In the genomic region with DNA sequence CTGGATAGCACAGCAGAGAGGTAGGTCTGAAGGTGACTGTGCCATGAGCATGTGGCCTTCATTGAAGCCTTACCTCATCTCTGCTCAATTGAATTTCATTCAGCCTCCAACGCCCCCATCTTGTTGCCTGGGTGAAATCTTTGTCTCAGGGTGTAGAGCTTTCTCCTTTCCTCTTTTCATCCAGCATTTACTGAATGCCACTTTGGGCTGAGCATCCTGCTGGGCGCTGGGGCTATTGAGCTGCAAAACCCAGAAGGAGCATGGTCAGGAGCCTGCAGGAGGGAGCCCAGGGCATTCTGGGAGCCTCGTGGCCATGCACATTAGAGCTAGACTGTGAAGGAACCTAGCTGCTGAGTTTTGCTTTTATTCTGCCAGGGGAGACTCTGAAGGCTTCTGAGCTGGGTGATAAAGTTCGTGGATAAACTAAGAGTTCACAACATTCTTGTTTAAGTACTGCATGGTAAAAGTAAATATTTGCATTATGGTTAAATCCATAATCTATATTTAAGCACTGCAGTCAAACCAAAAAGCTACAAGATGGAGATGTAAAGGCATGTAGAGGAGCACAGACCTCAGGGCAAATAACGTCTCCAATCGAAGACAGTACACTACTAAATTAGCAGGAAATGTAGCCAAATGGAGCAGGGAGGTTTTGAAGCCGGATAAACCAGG, we compare ENCODE assay signal across 17 cellular contexts. TPM values are rescaled to one million over a fixed set of nuclear protein-coding genes. Genes with fewer than 3 reads are reported as not detected.
DNase-seq lines count a peak whose midpoint lies in the region; ATAC-seq and TF ChIP-seq lines count a peak whose summit lies in the region.
"Had no signal": no experiment of that assay in that cellular context is flagged by ENCODE, and none has a peak within 500 bp of the region (broad histone marks: within the 10 kb centered on the region; RNA-seq: fewer than 3 reads in every experiment).

No MANE protein-coding gene starts in this region.

- no peak overlapping the region for H3K4me3 ChIP-seq in A673 (ENCODE audit: low read depth, low read length, poor library complexity, severe bottlenecking)
- no peak overlapping the region for H3K4me3 ChIP-seq in HUES48 (ENCODE audit: low read depth, low read length)
- no peak overlapping the region for H3K4me3 ChIP-seq in MG63
- H3K4me3 ChIP-seq: SJCRH30 had no signal

- no peaks in the 10 kb centered on the region for H3K9me3 ChIP-seq in A673 (ENCODE audit: low read depth, low read length, poor library complexity, severe bottlenecking)
- H3K9me3 ChIP-seq in HUES48 (ENCODE audit: control insufficient read depth, insufficient read depth, low read length): no peaks in the 10 kb centered on the region
- no peaks in the 10 kb centered on the region for H3K9me3 ChIP-seq in MG63
- H3K9me3 ChIP-seq: SJCRH30 had no signal

- H3K4me3 Mint-ChIP-seq in activated T-helper 17 cell treated with anti-CD3 and anti-CD28 coated beads, Interleukin-2, amount 50 U/mL, for 72 hours: no peak overlapping the region
- H3K4me3 Mint-ChIP-seq: activated naive CD8-positive, alpha-beta T cell treated with anti-CD3 and anti-CD28 coated beads, Interleukin-2, amount 10 ng/mL, durations not matched to agents 7 days and 5 days had no signal

- peaks cover 39% of the 10 kb centered on the region for H3K36me3 Mint-ChIP-seq in activated T-helper 17 cell treated with anti-CD3 and anti-CD28 coated beads, Interleukin-2, amount 50 U/mL, for 72 hours (ENCODE audit: low read depth)

- BruUV-seq in A673 (replicated peaks; lab: Mats Ljungman, UMichigan): no TSS peak

- H3K4me1 ChIP-seq in A673 (ENCODE audit: insufficient read depth, low read length, poor library complexity, severe bottlenecking) (no peaks in the 10 kb centered on the region), HUES48 (ENCODE audit: control insufficient read depth, insufficient read depth, low read length) (peaks cover 11% of the 10 kb centered on the region; the same call in 1 of the 2 replicates)
- H3K4me1 ChIP-seq: SJCRH30 had no signal

- H3K9me3 Mint-ChIP-seq in activated T-helper 17 cell treated with anti-CD3 and anti-CD28 coated beads, Interleukin-2, amount 50 U/mL, for 72 hours: no peaks in the 10 kb centered on the region
- H3K9me3 Mint-ChIP-seq: activated naive CD8-positive, alpha-beta T cell treated with anti-CD3 and anti-CD28 coated beads, Interleukin-2, amount 10 ng/mL, durations not matched to agents 7 days and 5 days had no signal

- no peak overlapping the region for H3K27ac ChIP-seq in A673 (ENCODE audit: low read depth, low read length, poor library complexity, severe bottlenecking)
- H3K27ac ChIP-seq in HUES48 (ENCODE audit: low read depth, low read length): peak overlapping the region; percentile 76
- H3K27ac ChIP-seq: SJCRH30 had no signal

- peak; percentile 20 for DNase-seq in A673 (ENCODE audit: low spot score)
- DNase-seq in RPMI8226: peak; percentile 13
- DNase-seq in left colon: no peak
- DNase-seq in MG63: no peak
- DNase-seq in ACHN: no peak
- no peak for DNase-seq in NCI-H226
- DNase-seq: activated CD4-positive, alpha-beta T cell treated with anti-CD3 and anti-CD28 coated beads for 48 hours; activated naive CD8-positive, alpha-beta T cell treated with anti-CD3 and anti-CD28 coated beads, Interleukin-2, amount 10 ng/mL, durations not matched to agents 7 days and 5 days; effector CD4-positive, alpha-beta T cell; NCI-H2107; stimulated activated naive CD4-positive, alpha-beta T cell; T-helper 9 cell had no signal

- CTCF ChIA-PET in A673 (lab: Charles Lee): no interaction called here

- POLR2A ChIA-PET in A673 (lab: Charles Lee; ENCODE audit: low non-redundant PET): interaction anchor here (0.5 kb wide), 1 partner anchor 127 kb away, joined by 3 read pairs; no protein-coding TSS in a partner anchor

- H3K27me3 ChIP-seq in A673 (replicated peaks; ENCODE audit: insufficient read depth, low read depth, low read length, poor library complexity) (no peaks in the 10 kb centered on the region), HUES48 (ENCODE audit: control insufficient read depth, insufficient read depth, low read length) (no peaks in the 10 kb centered on the region), MG63 (no peaks in the 10 kb centered on the region)
- H3K27me3 ChIP-seq: SJCRH30 had no signal

- no peaks in the 10 kb centered on the region for H3K36me3 ChIP-seq in A673 (ENCODE audit: insufficient read depth, low read length, poor library complexity, severe bottlenecking)
- H3K36me3 ChIP-seq in HUES48 (ENCODE audit: control insufficient read depth, insufficient read depth, low read length): no peaks in the 10 kb centered on the region
- H3K36me3 ChIP-seq in MG63: no peaks in the 10 kb centered on the region
- H3K36me3 ChIP-seq: SJCRH30 had no signal

- peaks cover 6% of the 10 kb centered on the region for H3K4me1 Mint-ChIP-seq in activated T-helper 17 cell treated with anti-CD3 and anti-CD28 coated beads, Interleukin-2, amount 50 U/mL, for 72 hours

- peak; percentile 55 for ATAC-seq in left colon
- ATAC-seq in activated T-helper 17 cell treated with anti-CD3 and anti-CD28 coated beads, Interleukin-2, amount 50 U/mL, for 72 hours (replicated peaks): no peak
- ATAC-seq: left lobe of liver had no signal

- no peak for TF ChIP-seq CTCF in A673 (conservative IDR thresholded peaks at IDR 0.05; ENCODE audit: low read depth, low read length)

- intact Hi-C loops in A673 (cut with micrococcal nuclease; ENCODE audit: unreplicated experiment) (no loop called here), left colon (cut with DNase I, micrococcal nuclease) (no loop called here)

- in situ Hi-C loops in ACHN (cut with HindIII; ENCODE audit: low pct_ligation_motif_present, low pct_unique_long_range_greater_than_20kb, low sequenced_read_pairs): no loop called here

- no peaks in the 10 kb centered on the region for H3K27me3 Mint-ChIP-seq in activated T-helper 17 cell treated with anti-CD3 and anti-CD28 coated beads, Interleukin-2, amount 50 U/mL, for 72 hours
- H3K27me3 Mint-ChIP-seq: activated naive CD8-positive, alpha-beta T cell treated with anti-CD3 and anti-CD28 coated beads, Interleukin-2, amount 10 ng/mL, durations not matched to agents 7 days and 5 days; progenitor cell of endocrine pancreas had no signal

- no peak overlapping the region for H3K27ac Mint-ChIP-seq in activated T-helper 17 cell treated with anti-CD3 and anti-CD28 coated beads, Interleukin-2, amount 50 U/mL, for 72 hours
- H3K27ac Mint-ChIP-seq: activated naive CD8-positive, alpha-beta T cell treated with anti-CD3 and anti-CD28 coated beads, Interleukin-2, amount 10 ng/mL, durations not matched to agents 7 days and 5 days; progenitor cell of endocrine pancreas had no signal

- no peak overlapping the region for H3K9ac ChIP-seq in HUES48 (ENCODE audit: low read depth, low read length)

RNA-seq across cellular contexts. Expression of a gene that starts 13.2 kb away (rescaled TPM):
- total RNA-seq in A673 (2021) (96.9 and 101 TPM in 2 replicates), left colon (10 to 100 TPM; 39.9 to 42.5 TPM)
- total RNA-seq in activated T-helper 17 cell treated with anti-CD3 and anti-CD28 coated beads, Interleukin-2, amount 50 U/mL, for 72 hours: 100 to 1,000 TPM; 164 to 232 TPM
- total RNA-seq in MG63 (2014; rRNA removed; shearing (Covaris generic); ENCODE audit: low replicate concordance): 25.2 and 39.8 TPM in 2 replicates

Comparison
In these comparisons a context has a peak if more than half of its experiments do, and no peak if none do; other contexts are left out.
1. DNase-seq: peak in A673 (single experiment) and RPMI8226 (single experiment); none in left colon (0 of 2), MG63 (single experiment), ACHN (single experiment) and NCI-H226 (single experiment).